ENCODE assay signal across 18 cellular contexts in genomic region chr17:50945779-50946222, GRCh38.
A peak's percentile ranks its signal among the peaks of the same experiment; 100 is the strongest.
DNase-seq lines count a peak whose midpoint lies in the region; ATAC-seq and TF ChIP-seq lines count a peak whose summit lies in the region.
"Had no signal": no experiment of that assay in that cellular context is flagged by ENCODE, and none has a peak within 500 bp of the region (broad histone marks: within the 10 kb centered on the region; RNA-seq: fewer than 3 reads in every experiment).

No MANE protein-coding gene starts in this region.

- no peak for TF ChIP-seq CTCF in left ventricle myocardium inferior (IDR thresholded peaks at IDR 0.05; ENCODE audit: borderline replicate concordance)
- TF ChIP-seq CTCF in heart right ventricle (IDR thresholded peaks at IDR 0.05) = no peak
- TF ChIP-seq CTCF in WERI-Rb-1 (IDR thresholded peaks at IDR 0.05; ENCODE audit: low read depth, low read length) = no peak
- no peak for TF ChIP-seq CTCF in GM13976 (IDR thresholded peaks at IDR 0.05; ENCODE audit: borderline replicate concordance, control extremely low read depth, extremely low read depth, insufficient read depth, missing control alignments)

- H3K4me1 ChIP-seq in left ventricle myocardium inferior = peaks cover 62% of the 10 kb centered on the region
- peaks cover 24 to 71% (median 53%) of the 10 kb centered on the region in 9 donors for H3K4me1 ChIP-seq in heart right ventricle
- peaks cover 17 to 33% of the 10 kb centered on the region in 2 donors for H3K4me1 ChIP-seq in naive thymus-derived CD4-positive, alpha-beta T cell (ENCODE audit: control insufficient read depth in 2 of 2, insufficient read depth in 2 of 2, low read length in 2 of 2)

- no peaks in the 10 kb centered on the region for H3K9me3 ChIP-seq in left ventricle myocardium inferior (replicated peaks)
- H3K9me3 ChIP-seq in heart right ventricle = no peaks in the 10 kb centered on the region
- no peaks in the 10 kb centered on the region for H3K9me3 ChIP-seq in WERI-Rb-1 (ENCODE audit: severe bottlenecking)
- no peaks in the 10 kb centered on the region for H3K9me3 ChIP-seq in naive thymus-derived CD4-positive, alpha-beta T cell (ENCODE audit: control insufficient read depth in 2 of 3, low read length in 3 of 3)
- H3K9me3 ChIP-seq: ovary had no signal

- no peaks in the 10 kb centered on the region for H3K36me3 ChIP-seq in left ventricle myocardium inferior
- H3K36me3 ChIP-seq in heart right ventricle = no peaks in the 10 kb centered on the region
- no peaks in the 10 kb centered on the region for H3K36me3 ChIP-seq in WERI-Rb-1
- H3K36me3 ChIP-seq in naive thymus-derived CD4-positive, alpha-beta T cell (ENCODE audit: control insufficient read depth in 2 of 3, insufficient read depth in 3 of 3, low read length in 3 of 3) = no peaks in the 10 kb centered on the region
- H3K36me3 ChIP-seq: cardiac muscle cell, ovary had no signal

- H3K4me3 Mint-ChIP-seq in naive thymus-derived CD4-positive, alpha-beta T cell = peak overlapping the region in 4 of 10 donors; percentile 13 to 79 (median 78)

- H3K27me3 Mint-ChIP-seq in naive thymus-derived CD4-positive, alpha-beta T cell = no peaks in the 10 kb centered on the region

- H3K36me3 Mint-ChIP-seq in naive thymus-derived CD4-positive, alpha-beta T cell = peaks cover 0 to 6% (median 0%) of the 10 kb centered on the region in 5 donors

- H3K4me3 ChIP-seq in left ventricle myocardium inferior (no peak overlapping the region), heart right ventricle (no peak overlapping the region), WERI-Rb-1 (ENCODE audit: low read depth, low read length) (no peak overlapping the region)
- H3K4me3 ChIP-seq in naive thymus-derived CD4-positive, alpha-beta T cell (ENCODE audit: low read length) = no peak overlapping the region
- H3K4me3 ChIP-seq: cardiac muscle cell, ovary had no signal

- peaks cover 0 to 1% (median 0%) of the 10 kb centered on the region in 11 donors for H3K9me3 Mint-ChIP-seq in naive thymus-derived CD4-positive, alpha-beta T cell

- intact Hi-C loops in left ventricle myocardium inferior (cut with micrococcal nuclease) (no loop called here), heart right ventricle (cut with DNase I) (loop anchor here in 5 of 10 donors (2.0 to 5.0 kb wide), 3 partner anchors 79 to 93 kb away; partner anchors contain the start of gene TOB1 (in 2 of the 5))
- intact Hi-C loops in naive thymus-derived CD4-positive, alpha-beta T cell (cut with micrococcal nuclease) = loop anchor here in 1 of 2 donors (2.0 kb wide), 1 partner anchor 15 kb away; no protein-coding TSS in a partner anchor

- in situ Hi-C loops in GM13976 (cut with MboI; ENCODE audit: low sequenced_read_pairs, unreplicated experiment) = no loop called here

- ATAC-seq in heart right ventricle (no peak), HG03457 (IDR thresholded peaks at IDR 0.05; ENCODE audit: unreplicated experiment) (no peak)
- no peak for ATAC-seq in naive thymus-derived CD4-positive, alpha-beta T cell

- CTCF ChIA-PET in naive thymus-derived CD4-positive, alpha-beta T cell (lab: Charles Lee) = interaction anchor here (0.7 to 20.2 kb wide), 7 partner anchors 9 to 94 kb away, joined by 3 to 393 read pairs (median 3); partner anchors contain the start of gene TOB1

- DNase-seq in left ventricle myocardium inferior = no peak
- DNase-seq in heart right ventricle = no peak
- DNase-seq in WERI-Rb-1 = peak; percentile 4
- DNase-seq in naive thymus-derived CD4-positive, alpha-beta T cell = no peak
- DNase-seq in anterior cingulate cortex (lab: John Stamatoyannopoulos, UW) = no peak
- DNase-seq in GM13976 (ENCODE audit: low spot score) = no peak
- DNase-seq: activated CD4-positive, alpha-beta T cell treated with anti-CD3 and anti-CD28 coated beads, Interleukin-2, amount 50 U/mL, for 4 hours; kidney; mammary epithelial cell; NCI-H1105; NCI-H2029 treated with DMSO at 0.1 percent for 48 hours; SIG-M5; stimulated activated CD4-positive, alpha-beta T cell treated with anti-CD3 and anti-CD28 coated beads, Interleukin-2, amount 100 ng/mL, for 24 hours; stimulated activated naive CD4-positive, alpha-beta T cell; T-helper 1 cell had no signal

- POLR2A ChIA-PET in naive thymus-derived CD4-positive, alpha-beta T cell (lab: Charles Lee) = interaction anchor here (0.6 to 26.4 kb wide), 12 partner anchors 9 to 174 kb away, joined by 3 to 664 read pairs (median 14); partner anchors contain the start of gene TOB1

- peak overlapping the region; percentile 12 for H3K27ac ChIP-seq in left ventricle myocardium inferior (replicated peaks)
- H3K27ac ChIP-seq in heart right ventricle = no peak overlapping the region
- no peak overlapping the region for H3K27ac ChIP-seq in WERI-Rb-1
- H3K27ac ChIP-seq in naive thymus-derived CD4-positive, alpha-beta T cell (ENCODE audit: low read depth, low read length) = no peak overlapping the region
- H3K27ac ChIP-seq: ovary had no signal

- H3K27ac Mint-ChIP-seq in naive thymus-derived CD4-positive, alpha-beta T cell = peak overlapping the region in 8 of 9 donors; percentile 30 to 82 (median 75)

- WGBS in heart right ventricle, 2 donors = 86 to 96% methylated on average over 3 of the region's 3 CpGs

- H3K27me3 ChIP-seq in left ventricle myocardium inferior (ENCODE audit: low read depth) (no peaks in the 10 kb centered on the region), heart right ventricle (no peaks in the 10 kb centered on the region), WERI-Rb-1 (ENCODE audit: insufficient read depth, low read depth, severe bottlenecking) (no peaks in the 10 kb centered on the region)
- H3K27me3 ChIP-seq in naive thymus-derived CD4-positive, alpha-beta T cell (ENCODE audit: control insufficient read depth in 2 of 2, insufficient read depth in 2 of 2, low read length in 2 of 2) = no peaks in the 10 kb centered on the region
- H3K27me3 ChIP-seq: cardiac muscle cell, ovary had no signal

- H3K4me1 Mint-ChIP-seq in naive thymus-derived CD4-positive, alpha-beta T cell = peaks cover 28 to 64% (median 40%) of the 10 kb centered on the region in 7 donors
